ENCODE assay signal across 8 cellular contexts in the genomic region with DNA sequence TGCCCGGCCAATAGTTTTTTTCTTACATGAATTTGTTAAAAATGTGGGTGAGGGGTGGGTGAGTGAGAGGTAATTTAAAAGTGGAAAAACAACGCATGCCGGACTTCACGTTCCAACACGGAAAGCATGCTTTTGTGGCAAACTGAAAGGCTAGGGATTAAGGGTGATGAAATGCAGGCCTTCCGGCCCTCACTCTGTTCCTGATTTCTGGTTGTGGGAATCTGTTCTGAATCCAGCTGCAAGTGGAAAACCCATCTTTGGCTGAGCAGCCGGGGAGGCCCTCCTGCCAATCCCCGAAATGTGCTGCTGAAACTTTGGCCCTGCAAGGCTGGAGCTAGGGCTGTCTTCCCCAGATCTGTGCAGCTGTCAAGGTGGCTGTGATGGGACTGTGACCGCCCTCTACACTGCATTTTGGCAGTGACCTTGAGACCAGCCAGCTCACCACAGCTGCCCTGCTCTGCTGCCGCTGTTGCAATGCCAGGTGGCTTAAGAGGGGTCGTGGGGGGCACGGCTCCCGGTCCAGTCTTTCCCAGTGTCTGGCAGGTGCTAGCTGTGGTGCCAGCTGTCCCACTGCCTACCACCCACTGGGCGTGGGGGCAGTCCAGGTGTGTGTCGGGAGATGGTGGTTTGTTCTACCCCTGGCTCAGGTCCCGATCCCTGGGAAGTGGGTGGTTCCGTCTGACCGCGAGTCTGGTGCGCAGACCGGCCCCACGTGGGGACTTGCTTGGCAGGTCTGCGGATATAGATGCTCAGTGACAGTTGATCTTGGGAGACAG. TPM values are rescaled to one million over a fixed set of nuclear protein-coding genes. Genes with fewer than 3 reads are reported as not detected.
DNase-seq lines count a peak whose midpoint lies in the region; ATAC-seq, FAIRE-seq and TF ChIP-seq lines count a peak whose summit lies in the region.

No MANE protein-coding gene starts in this region.

- 0 out of 2 replicates have a peak overlapping the region, but pooled peaks have one; percentile 55 for H2BK20ac ChIP-seq in H1 (ENCODE audit: low read length)

- H3K27ac ChIP-seq in H1 (ENCODE audit: low read depth, low read length) = peak overlapping the region; percentile 65; the same call in 1 of the 2 replicates
- H3K27ac ChIP-seq in aorta (ENCODE audit: low read depth in 1 of 2, low read length in 2 of 2) = peak overlapping the region; percentile 32 to 85

- H3K4me1 ChIP-seq in H1 (replicated peaks in 1 of 4; ENCODE audit: control insufficient read depth in 3 of 4, insufficient read depth in 4 of 4, low read length in 3 of 4) (peaks cover 9 to 20% (median 14%) of the 10 kb centered on the region in 4 experiments), aorta (ENCODE audit: control insufficient read depth in 1 of 2, insufficient read depth in 2 of 2, low read length in 2 of 2) (no peaks in the 10 kb centered on the region)

- TF ChIP-seq EP300 in H1 (IDR thresholded peaks at IDR 0.05; ENCODE audit: borderline replicate concordance in 1 of 2, low read depth in 2 of 2, low read length in 2 of 2) = no peak

- H3K79me2 ChIP-seq in H1 (ENCODE audit: control insufficient read depth in 1 of 2, insufficient read depth in 2 of 2, low read length in 2 of 2) = peaks cover 0 to 62% of the 10 kb centered on the region in 2 experiments; a peak in 2 of 4 replicates

- H3K4me1 Mint-ChIP-seq in mesothelial cell of epicardium = peaks cover 47% of the 10 kb centered on the region

- H3K9ac ChIP-seq in H1 (replicated peaks in 1 of 4; ENCODE audit: extremely low read depth in 1 of 4, low read depth in 3 of 4, low read length in 3 of 4) = no peak overlapping the region; a peak in 2 of 7 replicates

- peak overlapping the region; percentile 95 for H3K27ac Mint-ChIP-seq in mesothelial cell of epicardium

- ATAC-seq in aorta (ENCODE audit: low FRiP score) = peak; percentile 49
- no peak for ATAC-seq in HG03432 (IDR thresholded peaks at IDR 0.05; ENCODE audit: unreplicated experiment)
- ATAC-seq in GM18861 (IDR thresholded peaks at IDR 0.05; ENCODE audit: unreplicated experiment) = no peak

- no peak overlapping the region for H2BK120ac ChIP-seq in H1 (replicated peaks; ENCODE audit: low read depth, low read length)

- peak overlapping the region; percentile 45; the same call in 1 of the 2 replicates for H2BK12ac ChIP-seq in H1 (ENCODE audit: low read depth, low read length)

- H3K9me3 ChIP-seq in H1 (ENCODE audit: insufficient read depth in 2 of 2, low read depth in 1 of 2, low read length in 1 of 2) (no peaks in the 10 kb centered on the region), aorta (ENCODE audit: control insufficient read depth, low read length) (no peaks in the 10 kb centered on the region)

- DNase-seq in GM04503 (ENCODE audit: low read depth) (peak; percentile 61), NCI-H510A treated with DMSO at 0.1 percent for 48 hours (lab: John Stamatoyannopoulos, UW) (peak; percentile 57), H1 (ENCODE audit: low read depth in 1 of 2, low spot score in 2 of 2) (peak in 1 of 2 experiments; percentile 57), mesothelial cell of epicardium (ENCODE audit: low spot score in 2 of 2, unreplicated experiment in 2 of 2) (peak in 1 of 2 experiments; percentile 42), aorta (peak in 1 of 2 donors; percentile 51), RKO (ENCODE audit: low spot score) (no peak)

- H2BK5ac ChIP-seq in H1 (ENCODE audit: low read depth, low read length) = peak overlapping the region; percentile 57

- peak overlapping the region; percentile 77 to 87 for H3K4me2 ChIP-seq in H1 (ENCODE audit: insufficient read depth in 1 of 2, low read depth in 2 of 2, low read length in 2 of 2)

- H4K5ac ChIP-seq in H1 (ENCODE audit: insufficient read length, low read depth, low read length) = peak overlapping the region; percentile 30

- FAIRE-seq in H1 (lab: Jason Lieb, UNC) = no peak

- no peak overlapping the region; the same call in 1 of the 2 replicates for H4K8ac ChIP-seq in H1 (ENCODE audit: extremely low read depth, insufficient read depth, low read length)

- H3K56ac ChIP-seq in H1 (replicated peaks; ENCODE audit: insufficient read length, low read depth, low read length) = no peak overlapping the region

- peaks cover 0 to 18% (median 4%) of the 10 kb centered on the region in 4 experiments; a peak in 3 of 8 replicates for H3K36me3 ChIP-seq in H1 (ENCODE audit: control insufficient read depth in 2 of 4, insufficient read depth in 4 of 4, low read length in 3 of 4)
- no peaks in the 10 kb centered on the region for H3K36me3 ChIP-seq in aorta (ENCODE audit: control insufficient read depth in 1 of 2, insufficient read depth in 2 of 2, low read length in 1 of 2)

- H3K23me2 ChIP-seq in H1 (ENCODE audit: low read depth, low read length) = peaks cover 3% of the 10 kb centered on the region; the same call in 1 of the 2 replicates

- no peak for TF ChIP-seq CTCF in H1 (IDR thresholded peaks at IDR 0.05; ENCODE audit: control extremely low read depth in 1 of 3, insufficient read depth in 1 of 3, low read depth in 1 of 3, low read length in 3 of 3)
- no peak for TF ChIP-seq CTCF in mesothelial cell of epicardium (IDR thresholded peaks at IDR 0.05; ENCODE audit: unreplicated experiment)

- H2BK15ac ChIP-seq in H1 (ENCODE audit: low read length) = no peak overlapping the region

- TF ChIP-seq POLR2A in H1 (IDR thresholded peaks at IDR 0.05; ENCODE audit: control extremely low read depth in 1 of 2, low read depth in 2 of 2, low read length in 2 of 2) = no peak

- peak overlapping the region; percentile 85 for H3K18ac ChIP-seq in H1 (ENCODE audit: extremely low read depth, low read length)

- H3K27me3 Mint-ChIP-seq in mesothelial cell of epicardium (ENCODE audit: low read depth) = no peaks in the 10 kb centered on the region

- H3K14ac ChIP-seq in H1 (ENCODE audit: insufficient read length) = no peak overlapping the region

- H2AFZ ChIP-seq in H1 (ENCODE audit: low read length) = no peak overlapping the region

- no peak overlapping the region for H3K23ac ChIP-seq in H1 (ENCODE audit: insufficient read length)

- intact Hi-C loops in aorta (cut with DNase I) = no loop called here

- TF ChIP-seq RAD21 in H1 (IDR thresholded peaks at IDR 0.05 in 1 of 2, conservative IDR thresholded peaks at IDR 0.05 in 1 of 2; ENCODE audit: low read depth in 2 of 2, low read length in 2 of 2) = no peak

- peak overlapping the region in 3 of 4 experiments; percentile 34 to 51 (median 35); a peak in 5 of 8 replicates for H3K4me3 ChIP-seq in H1 (ENCODE audit: extremely low read depth in 1 of 4, insufficient read depth in 2 of 4, low read depth in 3 of 4, low read length in 4 of 4)
- H3K4me3 ChIP-seq in aorta (ENCODE audit: low read length in 2 of 2) = peak overlapping the region in 1 of 2 donors; percentile 87

- POLR2A ChIA-PET in H1 (lab: Charles Lee; ENCODE audit: partially characterized antibody) = interaction anchor here (1.1 to 3.4 kb wide), 7 partner anchors 8 to 122 kb away, joined by 3 to 55 read pairs (median 8); a partner anchor contains a TSS

- H3K36me3 Mint-ChIP-seq in mesothelial cell of epicardium = peaks cover 6% of the 10 kb centered on the region

- peak overlapping the region; percentile 87 for H3K4ac ChIP-seq in H1 (replicated peaks; ENCODE audit: insufficient read length, low read depth, low read length)

- H4K91ac ChIP-seq in H1 (replicated peaks; ENCODE audit: insufficient read length, low read length) = peak overlapping the region; percentile 72

- CTCF ChIA-PET in H1 (lab: Charles Lee; ENCODE audit: partially characterized antibody) = interaction anchor here (0.7 to 2.9 kb wide), 2 partner anchors 49 to 214 kb away, joined by 3 to 11 read pairs; no protein-coding TSS in a partner anchor

- H3K27me3 ChIP-seq in H1 (replicated peaks in 1 of 4; ENCODE audit: control insufficient read depth in 3 of 4, extremely low read depth in 1 of 4, insufficient read depth in 3 of 4, low read length in 3 of 4) (no peaks in the 10 kb centered on the region), aorta (ENCODE audit: control insufficient read depth in 1 of 2, insufficient read depth in 2 of 2, low read length in 1 of 2) (no peaks in the 10 kb centered on the region)

- no peaks in the 10 kb centered on the region for H3K9me3 Mint-ChIP-seq in mesothelial cell of epicardium

- H2AK5ac ChIP-seq in H1 (ENCODE audit: low read depth, low read length) = peak overlapping the region; percentile 6; the same call in 1 of the 2 replicates

- H3K79me1 ChIP-seq in H1 (ENCODE audit: low read depth, low read length) = peaks cover 4% of the 10 kb centered on the region; the same call in 1 of the 2 replicates

- peaks cover 0 to 10% of the 10 kb centered on the region in 2 experiments for H4K20me1 ChIP-seq in H1 (replicated peaks in 1 of 2; ENCODE audit: control insufficient read depth in 1 of 2, insufficient read depth in 2 of 2, low read length in 2 of 2)

- 61% methylated on average over 23 of the region's 23 CpGs; no CpG with 5 or more reads in 1 of the 2 experiments for WGBS in H1 (ENCODE audit: extremely low coverage in 1 of 2, insufficient coverage in 1 of 2, insufficient read length in 1 of 2, insufficient replicate concordance in 2 of 2, low coverage in 1 of 2, low lambda C conversion rate in 2 of 2, missing lambda C conversion rate in 1 of 2), 2 experiments
- 14% methylated on average over 23 of the region's 23 CpGs for WGBS in aorta, 2 donors

- peak overlapping the region; percentile 80 for H3K4me3 Mint-ChIP-seq in mesothelial cell of epicardium

TF ChIP-seq in H1, 55 proteins besides CTCF, POLR2A, EP300 and RAD21 (continues in another document):
- TF ChIP-seq, protein P1, sequence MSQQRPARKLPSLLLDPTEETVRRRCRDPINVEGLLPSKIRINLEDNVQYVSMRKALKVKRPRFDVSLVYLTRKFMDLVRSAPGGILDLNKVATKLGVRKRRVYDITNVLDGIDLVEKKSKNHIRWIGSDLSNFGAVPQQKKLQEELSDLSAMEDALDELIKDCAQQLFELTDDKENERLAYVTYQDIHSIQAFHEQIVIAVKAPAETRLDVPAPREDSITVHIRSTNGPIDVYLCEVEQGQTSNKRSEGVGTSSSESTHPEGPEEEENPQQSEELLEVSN (IDR thresholded peaks at IDR 0.05) = no peak
- peak; percentile 11; the same call in 1 of the 2 replicates for TF ChIP-seq POLR2AphosphoS5 (IDR thresholded peaks at IDR 0.05; ENCODE audit: low read depth, low read length)
- TF ChIP-seq TAF1 (IDR thresholded peaks at IDR 0.05; ENCODE audit: low read depth, low read length) = no peak
- TF ChIP-seq BACH1 (IDR thresholded peaks at IDR 0.05; ENCODE audit: low read length) = no peak

RNA-seq across cellular contexts. Expression of a gene that starts 39.0 kb away (rescaled TPM):
- total RNA-seq in H1 (2021; fragmentation: NEBNext Ultra II Directional; extraction: Animal tissue kit (Norgen Biotek cat#: 25700)) = 68.5 and 69.3 TPM in 2 replicates
- polyA plus RNA-seq in H1 (2011; rRNA removed) (10.3 and 15.2 TPM in 2 replicates), aorta (under 1 TPM; 0.18 to 0.25 TPM)
- 12.2 TPM for polyA plus RNA-seq in H1 (2011; cell fraction: cytosol; rRNA removed)
- polyA plus RNA-seq in H1 (2011; cell fraction: nucleus; rRNA removed) = 38.0 TPM
- 14.1 to 23.4 TPM (median 18.2 TPM) in 4 replicates for polyA plus RNA-seq in H1 (2012, experiment 1 of 2)
- 1.4 TPM for polyA plus RNA-seq in H1 (2012, experiment 2 of 2)
- 33.6 TPM for polyA plus RNA-seq in H1 (2013, experiment 1 of 2)
- 28.9 TPM for polyA plus RNA-seq in H1 (2013, experiment 2 of 2)
- 108 and 130 TPM in 2 replicates for polyA minus RNA-seq in H1 (2011; rRNA and poly(A)+ RNA removed)
- polyA minus RNA-seq in H1 (2011; cell fraction: cytosol; rRNA and poly(A)+ RNA removed) = 44.9 TPM
- polyA minus RNA-seq in H1 (2011; cell fraction: nucleus; rRNA and poly(A)+ RNA removed) = 245 TPM
- total RNA-seq in mesothelial cell of epicardium (34.2 to 35.7 TPM (median 35.6 TPM) in 3 replicates), aorta (1 to 10 TPM; 2.2 to 3.6 TPM)
